8 cellular contexts compared by ENCODE assay signal in the genomic region with DNA sequence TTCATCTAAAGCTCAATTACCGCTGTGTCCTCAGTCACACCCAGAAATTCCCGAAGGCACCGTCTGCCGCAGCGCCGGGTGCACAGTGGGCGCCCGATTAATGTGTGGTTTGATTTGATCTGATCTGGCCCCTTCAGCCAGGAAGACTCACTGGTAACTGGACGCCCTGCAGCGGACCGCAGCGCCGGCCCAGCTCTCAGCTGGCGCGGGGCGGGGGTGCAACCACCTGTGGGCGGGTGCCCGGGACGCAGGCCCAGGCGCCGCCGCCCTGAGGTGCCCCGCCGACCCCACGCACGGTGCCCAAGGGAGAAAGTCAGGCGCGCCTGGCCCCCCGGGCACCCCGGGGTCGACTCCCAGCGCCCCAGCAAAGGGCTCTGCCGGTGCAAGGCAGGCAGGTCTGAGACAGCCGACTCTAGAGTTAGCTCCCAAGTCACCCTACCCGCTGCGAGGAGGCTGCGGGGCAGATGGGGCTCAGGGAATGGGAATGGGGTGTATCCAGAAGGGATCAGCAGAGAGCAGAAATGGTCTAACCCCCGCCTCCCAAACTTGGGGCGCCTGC. TPM values are rescaled to one million over a fixed set of nuclear protein-coding genes. Genes with fewer than 3 reads are reported as not detected.
DNase-seq lines count a peak whose midpoint lies in the region; ATAC-seq, FAIRE-seq and TF ChIP-seq lines count a peak whose summit lies in the region.

No MANE protein-coding gene starts in this region.

- no TSS peak for BruUV-seq in PC-3 (replicated peaks; lab: Mats Ljungman, UMichigan)
- no TSS peak for BruUV-seq in endothelial cell of umbilical vein (replicated peaks; lab: Mats Ljungman, UMichigan)
- no TSS peak for BruUV-seq in OCI-LY7 (replicated peaks; lab: Mats Ljungman, UMichigan)

- TF ChIP-seq POLR2A in endothelial cell of umbilical vein (IDR thresholded peaks at IDR 0.05; ENCODE audit: low read depth, low read length) = no peak

- dilution Hi-C loops in endothelial cell of umbilical vein (cut with MboI; ENCODE audit: extremely low pct_ligation_motif_present, low sequenced_read_pairs) = no loop called here

- TF ChIP-seq CTCF in GM12875 (IDR thresholded peaks at IDR 0.05; ENCODE audit: borderline replicate concordance, insufficient read depth, low read depth, low read length) (no peak), PC-3 (conservative IDR thresholded peaks at IDR 0.05; ENCODE audit: low read depth, low read length) (no peak), endothelial cell of umbilical vein (IDR thresholded peaks at IDR 0.05; ENCODE audit: extremely low read depth in 1 of 2, insufficient read depth in 1 of 2, low read depth in 1 of 2, low read length in 2 of 2) (no peak), osteoblast (IDR thresholded peaks at IDR 0.05; ENCODE audit: extremely low read depth, low read depth, low read length) (no peak), OCI-LY7 (conservative IDR thresholded peaks at IDR 0.05; ENCODE audit: low read length) (no peak)

- CTCF ChIA-PET in PC-3 (lab: Charles Lee) = interaction anchor here (0.6 kb wide), 1 partner anchor 68 kb away, joined by 3 read pairs; no protein-coding TSS in a partner anchor
- CTCF ChIA-PET in endothelial cell of umbilical vein (lab: Charles Lee) = interaction anchor here (0.6 to 2.0 kb wide), 6 partner anchors 13 to 1854 kb away, joined by 3 to 8 read pairs (median 4); no protein-coding TSS in a partner anchor
- CTCF ChIA-PET in OCI-LY7 (lab: Charles Lee; ENCODE audit: unreplicated experiment) = interaction anchor here (0.6 kb wide), 1 partner anchor 483 kb away, joined by 4 read pairs; no protein-coding TSS in a partner anchor

- H3F3A ChIP-seq in PC-3 (ENCODE audit: low read length, unreplicated experiment) = no peaks in the 10 kb centered on the region

- ATAC-seq in PC-3 (peak; percentile 12), GM18502 (IDR thresholded peaks at IDR 0.05; ENCODE audit: poor library complexity, unreplicated experiment) (no peak), GM19467 (IDR thresholded peaks at IDR 0.05; ENCODE audit: unreplicated experiment) (no peak)

- no peak for FAIRE-seq in endothelial cell of umbilical vein (lab: Jason Lieb, UNC)

- H3K4me2 ChIP-seq in PC-3 (ENCODE audit: low read length) (peak overlapping the region; percentile 99), endothelial cell of umbilical vein (ENCODE audit: insufficient read depth, low read length) (no peak overlapping the region), osteoblast (ENCODE audit: insufficient read depth, low read length) (peak overlapping the region; percentile 86), OCI-LY7 (ENCODE audit: low read length) (no peak overlapping the region)

- peak overlapping the region; percentile 52; the same call in 1 of the 2 replicates for H2AFZ ChIP-seq in PC-3 (ENCODE audit: low read length)
- no peak overlapping the region for H2AFZ ChIP-seq in endothelial cell of umbilical vein (ENCODE audit: low read depth, low read length)
- H2AFZ ChIP-seq in osteoblast (ENCODE audit: low read length) = no peak overlapping the region
- no peak overlapping the region for H2AFZ ChIP-seq in OCI-LY7 (ENCODE audit: low read length)

- H3K27me3 ChIP-seq in PC-3 (ENCODE audit: low read length) = no peaks in the 10 kb centered on the region
- peaks cover 28 to 32% of the 10 kb centered on the region in 2 experiments for H3K27me3 ChIP-seq in endothelial cell of umbilical vein (ENCODE audit: control insufficient read depth in 2 of 2, insufficient read depth in 2 of 2, low read length in 2 of 2)
- peaks cover 37% of the 10 kb centered on the region for H3K27me3 ChIP-seq in osteoblast (ENCODE audit: insufficient read depth, low read length)

- H3K79me2 ChIP-seq in PC-3 (ENCODE audit: low read length) (peaks cover 52% of the 10 kb centered on the region), endothelial cell of umbilical vein (ENCODE audit: control insufficient read depth, insufficient read depth, low read length) (no peaks in the 10 kb centered on the region), osteoblast (ENCODE audit: insufficient read depth, low read length) (no peaks in the 10 kb centered on the region), OCI-LY7 (ENCODE audit: insufficient read depth, low read depth, low read length) (no peaks in the 10 kb centered on the region)

- H3K9ac ChIP-seq in PC-3 (ENCODE audit: low read length) (peak overlapping the region; percentile 78), endothelial cell of umbilical vein (replicated peaks; ENCODE audit: extremely low read depth, insufficient read depth, low read length) (no peak overlapping the region)

- H3K4me1 ChIP-seq in PC-3 (ENCODE audit: insufficient read depth, low read length) (peaks cover 50% of the 10 kb centered on the region), endothelial cell of umbilical vein (ENCODE audit: control insufficient read depth, extremely low read depth, insufficient read depth, low read length) (peaks cover 2% of the 10 kb centered on the region), osteoblast (ENCODE audit: insufficient read depth, low read length) (peaks cover 22% of the 10 kb centered on the region), OCI-LY7 (ENCODE audit: insufficient read depth, low read length, poor library complexity, severe bottlenecking) (peaks cover 4% of the 10 kb centered on the region)

- H3K9me3 ChIP-seq in PC-3 (ENCODE audit: low read length) = no peaks in the 10 kb centered on the region
- H3K9me3 ChIP-seq in endothelial cell of umbilical vein (replicated peaks; ENCODE audit: control insufficient read depth, insufficient read depth, low read length) = no peaks in the 10 kb centered on the region
- no peaks in the 10 kb centered on the region for H3K9me3 ChIP-seq in osteoblast (ENCODE audit: low read depth, low read length)
- no peaks in the 10 kb centered on the region for H3K9me3 ChIP-seq in OCI-LY7 (ENCODE audit: low read length)

- no peaks in the 10 kb centered on the region for H3K9me1 ChIP-seq in endothelial cell of umbilical vein (replicated peaks; ENCODE audit: control insufficient read depth, extremely low read depth, insufficient read depth, low read length)

- H3K9me2 ChIP-seq in PC-3 (replicated peaks; ENCODE audit: low read length) = no peaks in the 10 kb centered on the region
- no peaks in the 10 kb centered on the region for H3K9me2 ChIP-seq in OCI-LY7 (ENCODE audit: insufficient read depth, low read length)

- intact Hi-C loops in PC-3 (cut with micrococcal nuclease) (loop anchor here (1.0 kb wide), 1 partner anchor 201 kb away; no protein-coding TSS in a partner anchor), endothelial cell of umbilical vein (cut with micrococcal nuclease) (no loop called here), OCI-LY7 (cut with micrococcal nuclease; ENCODE audit: unreplicated experiment) (no loop called here)

- H3K27ac ChIP-seq in PC-3 (ENCODE audit: low read length) = peak overlapping the region; percentile 68
- H3K27ac ChIP-seq in endothelial cell of umbilical vein (ENCODE audit: insufficient read depth, low read depth, low read length) = no peak overlapping the region
- no peak overlapping the region for H3K27ac ChIP-seq in osteoblast (ENCODE audit: low read depth, low read length)
- no peak overlapping the region for H3K27ac ChIP-seq in OCI-LY7 (ENCODE audit: low read depth, low read length, poor library complexity, severe bottlenecking)

- peak overlapping the region; percentile 44 for H3K4me3 ChIP-seq in GM12875 (ENCODE audit: low read depth, low read length)
- peak overlapping the region; percentile 93 for H3K4me3 ChIP-seq in PC-3 (ENCODE audit: low read length)
- H3K4me3 ChIP-seq in endothelial cell of umbilical vein (replicated peaks in 1 of 3; ENCODE audit: insufficient read depth in 1 of 3, low read depth in 1 of 3, low read length in 3 of 3) = no peak overlapping the region
- peak overlapping the region; percentile 68 for H3K4me3 ChIP-seq in osteoblast (ENCODE audit: insufficient read depth, low read length)
- no peak overlapping the region for H3K4me3 ChIP-seq in OCI-LY7 (ENCODE audit: low read depth, low read length, poor library complexity, severe bottlenecking)

- peak; percentile 49 for DNase-seq in PC-3
- DNase-seq in endothelial cell of umbilical vein (ENCODE audit: low read depth, low spot score) = no peak
- no peak for DNase-seq in osteoblast (ENCODE audit: insufficient read length, low spot score, missing footprints)
- DNase-seq in OCI-LY7 (ENCODE audit: low spot score) = no peak
- no peak for DNase-seq in H4 (ENCODE audit: low spot score)

- POLR2A ChIA-PET in PC-3 (lab: Charles Lee; ENCODE audit: unreplicated experiment) = interaction anchor here (0.7 kb wide), 1 partner anchor 68 kb away, joined by 3 read pairs; no protein-coding TSS in a partner anchor
- POLR2A ChIA-PET in endothelial cell of umbilical vein (lab: Charles Lee) = no interaction called here
- POLR2A ChIA-PET in OCI-LY7 (lab: Charles Lee) = no interaction called here

- no peaks in the 10 kb centered on the region for H3K36me3 ChIP-seq in PC-3 (ENCODE audit: low read depth, low read length)
- no peaks in the 10 kb centered on the region for H3K36me3 ChIP-seq in endothelial cell of umbilical vein (ENCODE audit: control insufficient read depth in 2 of 2, extremely low read depth in 1 of 2, insufficient read depth in 2 of 2, low read length in 2 of 2)
- no peaks in the 10 kb centered on the region for H3K36me3 ChIP-seq in osteoblast (ENCODE audit: insufficient read depth, low read length)
- H3K36me3 ChIP-seq in OCI-LY7 (ENCODE audit: insufficient read depth, low read length) = no peaks in the 10 kb centered on the region

- H4K20me1 ChIP-seq in PC-3 (ENCODE audit: low read length) (peaks cover 7% of the 10 kb centered on the region; the same call in 1 of the 2 replicates), endothelial cell of umbilical vein (replicated peaks; ENCODE audit: control insufficient read depth, extremely low read depth, insufficient read depth, low read length) (no peaks in the 10 kb centered on the region), osteoblast (ENCODE audit: insufficient read depth, low read length) (peaks cover 2% of the 10 kb centered on the region), OCI-LY7 (ENCODE audit: insufficient read depth, low read length) (no peaks in the 10 kb centered on the region)

TF ChIP-seq in endothelial cell of umbilical vein, 7 proteins besides CTCF, POLR2A, EP300 and RAD21 (continues in another document):
- peak; percentile 87 for TF ChIP-seq EZH2 (IDR thresholded peaks at IDR 0.05; ENCODE audit: borderline replicate concordance, low read depth, low read length, severe bottlenecking)

RNA-seq across cellular contexts. Expression of a gene that starts 1.7 kb away (rescaled TPM):
- total RNA-seq in PC-3 (2014; rRNA removed) (11.2 and 13.8 TPM in 2 replicates), endothelial cell of umbilical vein (0.15 and 0.23 TPM in 2 replicates), osteoblast (2.1 and 2.2 TPM in 2 replicates), OCI-LY7 (2022) (0.11 and 0.29 TPM in 2 replicates)
- 0.10 and 0.11 TPM in 2 replicates for polyA plus RNA-seq in endothelial cell of umbilical vein
- polyA plus RNA-seq in endothelial cell of umbilical vein (2011; cell fraction: cytosol; rRNA removed) = 0.14 and 0.15 TPM in 2 replicates
- 0.22 TPM in 2 replicates for polyA plus RNA-seq in endothelial cell of umbilical vein (2011; cell fraction: nucleus; rRNA removed)
- polyA plus RNA-seq in endothelial cell of umbilical vein (2012) = 0.14 and 0.16 TPM in 2 replicates
- 0.38 TPM in 1 of 2 replicates, not detected in the other for polyA minus RNA-seq in endothelial cell of umbilical vein
- polyA minus RNA-seq in endothelial cell of umbilical vein (2011; cell fraction: cytosol; rRNA and poly(A)+ RNA removed) = 5.0 TPM
- polyA minus RNA-seq in endothelial cell of umbilical vein (2011; cell fraction: nucleus; rRNA and poly(A)+ RNA removed) = 0.19 and 0.24 TPM in 2 replicates
- total RNA-seq in OCI-LY7 (2014; rRNA removed; shearing (Covaris generic)) = 0.49 TPM in 1 of 2 replicates, not detected in the other
- total RNA-seq in H4 (2014; rRNA removed; shearing (Covaris generic)) = 1.4 and 3.5 TPM in 2 replicates

Comparison
In these comparisons a context has a peak if more than half of its experiments do, and no peak if none do; other contexts are left out.
1. H3K4me3 ChIP-seq: peak in GM12875 (single experiment), PC-3 (single experiment) and osteoblast (single experiment); none in endothelial cell of umbilical vein (0 of 3) and OCI-LY7 (single experiment).
2. H3K4me2 ChIP-seq: peak in PC-3 (single experiment) and osteoblast (single experiment); none in endothelial cell of umbilical vein (single experiment) and OCI-LY7 (single experiment).